1 cellular context compared by ENCODE assay signal in genomic region chr5:10102235-10102634, GRCh38.
A peak's percentile ranks its signal among the peaks of the same experiment; 100 is the strongest.
TF ChIP-seq lines count a peak whose summit lies in the region.

No MANE protein-coding gene starts in this region.

TF ChIP-seq in H1, 55 proteins besides CTCF, POLR2A, EP300 and RAD21:
- peak; percentile 70; the same call in 1 of the 2 replicates for TF ChIP-seq TCF12 (IDR thresholded peaks at IDR 0.05; ENCODE audit: low read depth, low read length)
- TF ChIP-seq NANOG (IDR thresholded peaks at IDR 0.05; ENCODE audit: insufficient read depth, low read depth, low read length, poor library complexity, severe bottlenecking): peak; percentile 23
- 0 out of 2 replicates have a peak, but pooled peaks have one; percentile 18 for TF ChIP-seq ATF2 (IDR thresholded peaks at IDR 0.05; ENCODE audit: low read length)
- TF ChIP-seq YY1 (IDR thresholded peaks at IDR 0.05; ENCODE audit: low read depth, low read length): peak; percentile 74; the same call in 1 of the 2 replicates
- TF ChIP-seq TEAD4 (IDR thresholded peaks at IDR 0.05; ENCODE audit: low read depth, low read length): 0 out of 2 replicates have a peak, but pooled peaks have one; percentile 7
TF ChIP-seq in H1: peak in this region for 5; not testable (repeated sequence) for 50.
